9 cellular contexts compared by ENCODE assay signal in genomic region chr17:82315703-82316358, GRCh38. TPM values are rescaled to one million over a fixed set of nuclear protein-coding genes. Genes with fewer than 3 reads are reported as not detected.
DNase-seq lines count a peak whose midpoint lies in the region; ATAC-seq and TF ChIP-seq lines count a peak whose summit lies in the region.
"Had no signal": no experiment of that assay in that cellular context is flagged by ENCODE, and none has a peak within 500 bp of the region (broad histone marks: within the 10 kb centered on the region; RNA-seq: fewer than 3 reads in every experiment).

No MANE protein-coding gene starts in this region.

- intact Hi-C loops in left ventricle myocardium inferior (cut with micrococcal nuclease) (no loop called here), colonic mucosa (cut with DNase I) (no loop called here)

- no peaks in the 10 kb centered on the region for H3K9me2 ChIP-seq in Loucy (replicated peaks; ENCODE audit: low read depth, low read length)

- peak overlapping the region; percentile 80 for H3K4me3 ChIP-seq in Loucy (ENCODE audit: low read length, poor library complexity, severe bottlenecking)
- H3K4me3 ChIP-seq in left ventricle myocardium inferior, result peak overlapping the region; percentile 19
- no peak overlapping the region for H3K4me3 ChIP-seq in colonic mucosa

- H3K27ac ChIP-seq in left ventricle myocardium inferior (replicated peaks), result no peak overlapping the region
- H3K27ac ChIP-seq in colonic mucosa, result no peak overlapping the region

- peaks cover 20% of the 10 kb centered on the region for H3K4me1 ChIP-seq in Loucy (ENCODE audit: insufficient read depth, low read length, poor library complexity, severe bottlenecking)
- H3K4me1 ChIP-seq in left ventricle myocardium inferior, result peaks cover 12% of the 10 kb centered on the region
- H3K4me1 ChIP-seq in colonic mucosa, result no peaks in the 10 kb centered on the region

- H3K4me2 ChIP-seq in Loucy (ENCODE audit: low read depth, low read length, poor library complexity, severe bottlenecking), result peak overlapping the region; percentile 95

- peaks cover 4% of the 10 kb centered on the region for H3K27me3 Mint-ChIP-seq in activated CD4-positive, alpha-beta memory T cell treated with anti-CD3 and anti-CD28 coated beads, Interleukin-2, amount 10 ng/mL, durations not matched to agents 7 days and 5 days

- no peaks in the 10 kb centered on the region for H3K27me3 ChIP-seq in Loucy (ENCODE audit: insufficient read depth, low read length, poor library complexity, severe bottlenecking)
- peaks cover 62% of the 10 kb centered on the region for H3K27me3 ChIP-seq in left ventricle myocardium inferior (ENCODE audit: low read depth)
- H3K27me3 ChIP-seq in colonic mucosa, result peaks cover 6% of the 10 kb centered on the region

- ATAC-seq in GM21576 (IDR thresholded peaks at IDR 0.05; ENCODE audit: unreplicated experiment), result no peak

- TF ChIP-seq CTCF in Loucy (conservative IDR thresholded peaks at IDR 0.05; ENCODE audit: low read length) (peak; percentile 34; the same call in 1 of the 2 replicates), left ventricle myocardium inferior (IDR thresholded peaks at IDR 0.05; ENCODE audit: borderline replicate concordance) (no peak), colonic mucosa (IDR thresholded peaks at IDR 0.05) (no peak)

- peak overlapping the region; percentile 83 for H3K4me3 Mint-ChIP-seq in activated CD4-positive, alpha-beta memory T cell treated with anti-CD3 and anti-CD28 coated beads, Interleukin-2, amount 10 ng/mL, durations not matched to agents 7 days and 5 days

- peak overlapping the region; percentile 87 for H3K9ac ChIP-seq in Loucy (ENCODE audit: low read depth, low read length, poor library complexity, severe bottlenecking)
- H3K9ac ChIP-seq in colonic mucosa (ENCODE audit: low read depth in 2 of 2, low read length in 2 of 2), result peak overlapping the region in 1 of 2 donors; percentile 43

- 0 out of 2 replicates have a peak, but pooled peaks cover 5% of the 10 kb centered on the region for H3F3A ChIP-seq in Loucy (ENCODE audit: low read depth)

- CTCF ChIA-PET in activated CD4-positive, alpha-beta memory T cell treated with anti-CD3 and anti-CD28 coated beads, Interleukin-2, amount 10 ng/mL, durations not matched to agents 7 days and 5 days (lab: Charles Lee), result interaction anchor here (2.2 to 2.3 kb wide), 2 partner anchors 11 to 16 kb away, joined by 19 to 32 read pairs; no protein-coding TSS in a partner anchor

- POLR2A ChIA-PET in activated CD4-positive, alpha-beta memory T cell treated with anti-CD3 and anti-CD28 coated beads, Interleukin-2, amount 10 ng/mL, durations not matched to agents 7 days and 5 days (lab: Charles Lee), result interaction anchor here (2.1 to 9.8 kb wide), 3 partner anchors 16 to 23 kb away, joined by 6 to 120 read pairs (median 15); partner anchors contain the start of gene SECTM1

- DNase-seq in activated CD4-positive, alpha-beta memory T cell treated with anti-CD3 and anti-CD28 coated beads, Interleukin-2, amount 10 ng/mL, durations not matched to agents 7 days and 5 days, result peak; percentile 50
- DNase-seq in left ventricle myocardium inferior, result no peak
- DNase-seq in stimulated activated CD4-positive, alpha-beta T cell treated with anti-CD3 and anti-CD28 coated beads, Interleukin-4, amount 100 ng/mL, for 24 hours, result peak; percentile 52
- no peak for DNase-seq in NCI-H510A (lab: John Stamatoyannopoulos, UW)
- no peak for DNase-seq in colonic mucosa
- DNase-seq in hypothalamus (lab: John Stamatoyannopoulos, UW), result no peak

- H3K9me3 ChIP-seq in Loucy (ENCODE audit: insufficient read depth, low read depth, low read length) (no peaks in the 10 kb centered on the region), left ventricle myocardium inferior (replicated peaks) (no peaks in the 10 kb centered on the region), colonic mucosa (no peaks in the 10 kb centered on the region)

- H2AFZ ChIP-seq in Loucy (ENCODE audit: low read length), result peak overlapping the region; percentile 66; the same call in 1 of the 2 replicates

- H3K27ac Mint-ChIP-seq in activated CD4-positive, alpha-beta memory T cell treated with anti-CD3 and anti-CD28 coated beads, Interleukin-2, amount 10 ng/mL, durations not matched to agents 7 days and 5 days, result peak overlapping the region; percentile 56

- H3K9me3 Mint-ChIP-seq in activated CD4-positive, alpha-beta memory T cell treated with anti-CD3 and anti-CD28 coated beads, Interleukin-2, amount 10 ng/mL, durations not matched to agents 7 days and 5 days, result no peaks in the 10 kb centered on the region

- H3K79me2 ChIP-seq in Loucy (ENCODE audit: insufficient read depth, low read length), result peaks cover 35% of the 10 kb centered on the region

- no peaks in the 10 kb centered on the region for H4K20me1 ChIP-seq in Loucy (ENCODE audit: insufficient read depth, low read length, poor library complexity, severe bottlenecking)

- H3K4me1 Mint-ChIP-seq in activated CD4-positive, alpha-beta memory T cell treated with anti-CD3 and anti-CD28 coated beads, Interleukin-2, amount 10 ng/mL, durations not matched to agents 7 days and 5 days, result peaks cover 20% of the 10 kb centered on the region

- H3K36me3 ChIP-seq in Loucy (ENCODE audit: insufficient read depth, low read length) (no peaks in the 10 kb centered on the region), left ventricle myocardium inferior (no peaks in the 10 kb centered on the region), colonic mucosa (no peaks in the 10 kb centered on the region)

- H3K36me3 Mint-ChIP-seq in activated CD4-positive, alpha-beta memory T cell treated with anti-CD3 and anti-CD28 coated beads, Interleukin-2, amount 10 ng/mL, durations not matched to agents 7 days and 5 days (ENCODE audit: low read depth), result peaks cover 2% of the 10 kb centered on the region

RNA-seq across cellular contexts. Expression of gene CD7, which starts 1.6 kb away (rescaled TPM):
- 100 to 1,000 TPM; 138 to 140 TPM for total RNA-seq in activated CD4-positive, alpha-beta memory T cell treated with anti-CD3 and anti-CD28 coated beads, Interleukin-2, amount 10 ng/mL, durations not matched to agents 7 days and 5 days
- total RNA-seq in left ventricle myocardium inferior (0.47 TPM), colonic mucosa (1 to 10 TPM; 4.2 to 5.0 TPM)
- total RNA-seq: M059J had no signal

RNA-seq across cellular contexts. Expression of gene SECTM1, which starts 17.7 kb away (rescaled TPM):
- 10 to 100 TPM; 18.3 to 18.5 TPM for total RNA-seq in activated CD4-positive, alpha-beta memory T cell treated with anti-CD3 and anti-CD28 coated beads, Interleukin-2, amount 10 ng/mL, durations not matched to agents 7 days and 5 days
- total RNA-seq in left ventricle myocardium inferior, result 3.9 TPM
- 10 to 100 TPM; 29.1 to 76.3 TPM for total RNA-seq in colonic mucosa

RNA-seq across cellular contexts. Expression of gene CSNK1D, which starts 42.3 kb away (rescaled TPM):
- total RNA-seq in activated CD4-positive, alpha-beta memory T cell treated with anti-CD3 and anti-CD28 coated beads, Interleukin-2, amount 10 ng/mL, durations not matched to agents 7 days and 5 days, result 100 to 1,000 TPM; 116 TPM
- total RNA-seq in left ventricle myocardium inferior (61.8 TPM), colonic mucosa (100 to 1,000 TPM; 136 to 138 TPM)

RNA-seq across cellular contexts. Expression of gene TEX19, which starts 43.2 kb away (rescaled TPM):
- total RNA-seq in activated CD4-positive, alpha-beta memory T cell treated with anti-CD3 and anti-CD28 coated beads, Interleukin-2, amount 10 ng/mL, durations not matched to agents 7 days and 5 days, result not detected
- total RNA-seq in left ventricle myocardium inferior, result not detected
- not detected for total RNA-seq in colonic mucosa

RNA-seq across cellular contexts. Expression of gene UTS2R, which starts 55.7 kb away (rescaled TPM):
- total RNA-seq in activated CD4-positive, alpha-beta memory T cell treated with anti-CD3 and anti-CD28 coated beads, Interleukin-2, amount 10 ng/mL, durations not matched to agents 7 days and 5 days, result not detected
- total RNA-seq in left ventricle myocardium inferior (1.4 TPM), colonic mucosa (not detected)
- total RNA-seq: M059J had no signal

Comparison
In these comparisons a context has a peak if more than half of its experiments do, and no peak if none do; other contexts are left out.
1. DNase-seq: peak in activated CD4-positive, alpha-beta memory T cell treated with anti-CD3 and anti-CD28 coated beads, Interleukin-2, amount 10 ng/mL, durations not matched to agents 7 days and 5 days (single experiment) and stimulated activated CD4-positive, alpha-beta T cell treated with anti-CD3 and anti-CD28 coated beads, Interleukin-4, amount 100 ng/mL, for 24 hours (single experiment); none in left ventricle myocardium inferior (single experiment), NCI-H510A (single experiment), colonic mucosa (single experiment) and hypothalamus (0 of 51).
2. RNA of gene CD7, which starts 1.6 kb away (total RNA-seq): 138 to 140 TPM in activated CD4-positive, alpha-beta memory T cell treated with anti-CD3 and anti-CD28 coated beads, Interleukin-2, amount 10 ng/mL, durations not matched to agents 7 days and 5 days; 4.2 to 5.0 TPM in colonic mucosa and 0.47 TPM in left ventricle myocardium inferior (single experiment); every median in the first group is over 10 times any median in the second.